In the genomic region with DNA sequence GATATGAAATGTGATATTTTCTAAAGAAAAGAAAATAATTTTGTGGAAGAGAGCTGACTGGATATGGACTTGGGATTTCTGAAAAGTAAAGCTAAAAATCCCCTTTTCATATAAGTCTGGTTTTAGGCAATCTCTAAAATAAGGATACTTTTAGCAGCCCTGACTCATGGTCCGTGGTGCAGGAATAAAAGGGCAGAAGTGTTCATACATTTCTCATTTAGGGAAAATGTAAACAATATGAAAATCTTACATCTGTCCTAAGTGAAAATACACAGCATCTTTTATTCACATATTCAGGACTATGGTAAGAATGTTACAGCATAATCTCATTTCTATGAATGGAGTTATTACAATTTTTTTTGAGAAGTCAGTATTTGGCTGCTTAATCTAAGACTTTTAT, we compare ENCODE assay signal across 18 cellular contexts. TPM values are rescaled to one million over a fixed set of nuclear protein-coding genes. Genes with fewer than 3 reads are reported as not detected.
DNase-seq lines count a peak whose midpoint lies in the region; ATAC-seq and TF ChIP-seq lines count a peak whose summit lies in the region.
"Had no signal": no experiment of that assay in that cellular context is flagged by ENCODE, and none has a peak within 500 bp of the region (broad histone marks: within the 10 kb centered on the region; RNA-seq: fewer than 3 reads in every experiment).

No MANE protein-coding gene starts in this region.

- H2BK12ac ChIP-seq in mesenchymal stem cell (ENCODE audit: low read length in 2 of 2), result no peak overlapping the region

- DNase-seq in GM23248 (peak; percentile 30), HCEC 1CT (peak; percentile 22), adipocyte (ENCODE audit: low read depth) (peak; percentile 25), smooth muscle cell (lab: John Stamatoyannopoulos, UW; ENCODE audit: unreplicated experiment) (no peak), mesenchymal stem cell (no peak), NCI-H82 (lab: John Stamatoyannopoulos, UW) (no peak)
- DNase-seq: AML-193; Caco-2; Calu3; CD4-positive, alpha-beta T cell; CD8-positive, alpha-beta T cell; DMS79 treated with DMSO at 0.1 percent for 48 hours; GF-D8 had no signal

- no peak for TF ChIP-seq CTCF in smooth muscle cell (IDR thresholded peaks at IDR 0.05; ENCODE audit: borderline replicate concordance, insufficient read depth, poor library complexity, severe bottlenecking)

- H3K14ac ChIP-seq in mesenchymal stem cell (ENCODE audit: low read length in 2 of 2), result no peak overlapping the region

- H3F3A ChIP-seq in GM23248 (ENCODE audit: insufficient read depth) (no peaks in the 10 kb centered on the region), smooth muscle cell (ENCODE audit: low read depth) (peaks cover 4% of the 10 kb centered on the region)

- no peak overlapping the region for H3K9ac ChIP-seq in GM23248
- no peak overlapping the region for H3K9ac ChIP-seq in adipocyte (ENCODE audit: low read length)
- no peak overlapping the region for H3K9ac ChIP-seq in smooth muscle cell (ENCODE audit: low read depth)
- no peak overlapping the region for H3K9ac ChIP-seq in mesenchymal stem cell (ENCODE audit: low read length)
- H3K9ac ChIP-seq: BLaER1 treated with 17β-estradiol and CSF1 and Interleukin-3, amounts not matched to agents 10 nM and 100 nM had no signal

- no peak overlapping the region for H4K8ac ChIP-seq in mesenchymal stem cell (ENCODE audit: low read length)

- WGBS in GM23248 (ENCODE audit: low coverage in 1 of 2, low lambda C conversion rate in 2 of 2, missing lambda C conversion rate in 2 of 2), 2 experiments, result 48 to 50% methylated on average over 1 of the region's 1 CpG
- WGBS in smooth muscle cell (ENCODE audit: low lambda C conversion rate), result 33% methylated on average over 1 of the region's 1 CpG
- no CpG with 5 or more reads among the region's 1 CpG for WGBS in mesenchymal stem cell

- no peak overlapping the region for H2BK15ac ChIP-seq in mesenchymal stem cell (ENCODE audit: low read depth, poor library complexity, severe bottlenecking)

- H3K79me2 ChIP-seq in GM23248 (ENCODE audit: insufficient read depth) (no peaks in the 10 kb centered on the region), smooth muscle cell (ENCODE audit: low read depth) (no peaks in the 10 kb centered on the region)

- H3K36me3 ChIP-seq in GM23248 (ENCODE audit: low read depth) (no peaks in the 10 kb centered on the region), adipocyte (ENCODE audit: control insufficient read depth, insufficient read depth, low read length, severe bottlenecking) (no peaks in the 10 kb centered on the region), smooth muscle cell (ENCODE audit: low read depth) (no peaks in the 10 kb centered on the region), mesenchymal stem cell (ENCODE audit: control insufficient read depth in 1 of 2, insufficient read depth in 2 of 2, low read depth in 1 of 2, low read length in 2 of 2) (no peaks in the 10 kb centered on the region)
- H3K36me3 ChIP-seq: BLaER1 treated with 17β-estradiol and CSF1 and Interleukin-3, amounts not matched to agents 10 nM and 100 nM had no signal

- no peak overlapping the region for H2BK5ac ChIP-seq in mesenchymal stem cell (ENCODE audit: low read depth, low read length, poor library complexity, severe bottlenecking)

- H3K4ac ChIP-seq in mesenchymal stem cell (ENCODE audit: low read depth in 1 of 2, low read length in 2 of 2), result no peak overlapping the region

- ATAC-seq in HG03354 (IDR thresholded peaks at IDR 0.05; ENCODE audit: poor library complexity, severe bottlenecking, unreplicated experiment), result no peak
- ATAC-seq: CD8-positive, alpha-beta T cell had no signal

- H3K9me3 ChIP-seq in GM23248 (ENCODE audit: low read depth), result no peaks in the 10 kb centered on the region
- peaks cover 6% of the 10 kb centered on the region for H3K9me3 ChIP-seq in adipocyte (ENCODE audit: control insufficient read depth, low read length)
- no peaks in the 10 kb centered on the region for H3K9me3 ChIP-seq in smooth muscle cell (replicated peaks; ENCODE audit: low read depth)
- no peaks in the 10 kb centered on the region for H3K9me3 ChIP-seq in mesenchymal stem cell (ENCODE audit: control insufficient read depth, low read length)
- H3K9me3 ChIP-seq: A549, Caco-2 had no signal

- no peak overlapping the region for H2AK5ac ChIP-seq in mesenchymal stem cell (ENCODE audit: low read length, severe bottlenecking)

- H2BK120ac ChIP-seq in mesenchymal stem cell (ENCODE audit: low read depth, low read length), result no peak overlapping the region

- H3K4me2 ChIP-seq in GM23248 (ENCODE audit: unreplicated experiment), result no peak overlapping the region
- H3K4me2 ChIP-seq in smooth muscle cell, result peak overlapping the region; percentile 85
- no peak overlapping the region for H3K4me2 ChIP-seq in mesenchymal stem cell (ENCODE audit: low read length, poor library complexity, severe bottlenecking)

- H4K20me1 ChIP-seq in GM23248 (ENCODE audit: insufficient read depth) (no peaks in the 10 kb centered on the region), smooth muscle cell (ENCODE audit: low read depth) (no peaks in the 10 kb centered on the region)
- H4K20me1 ChIP-seq: BLaER1 treated with 17β-estradiol and CSF1 and Interleukin-3, amounts not matched to agents 10 nM and 100 nM had no signal

- in situ Hi-C loops in GM23248 (cut with MboI), result no loop called here

- no peak overlapping the region for H3K23ac ChIP-seq in mesenchymal stem cell (ENCODE audit: low read length in 2 of 2)

- H3K18ac ChIP-seq in mesenchymal stem cell (ENCODE audit: low read depth in 1 of 2, low read length in 2 of 2), result no peak overlapping the region

- no peak overlapping the region for H3K4me3 ChIP-seq in GM23248
- no peak overlapping the region for H3K4me3 ChIP-seq in adipocyte (ENCODE audit: low read length)
- H3K4me3 ChIP-seq in smooth muscle cell, result no peak overlapping the region
- H3K4me3 ChIP-seq in mesenchymal stem cell (ENCODE audit: insufficient read depth in 1 of 2, low read depth in 1 of 2, low read length in 2 of 2), result no peak overlapping the region
- H3K4me3 ChIP-seq: BLaER1 treated with 17β-estradiol and CSF1 and Interleukin-3, amounts not matched to agents 10 nM and 100 nM had no signal

- H3K27me3 ChIP-seq in GM23248 (replicated peaks; ENCODE audit: insufficient read depth) (no peaks in the 10 kb centered on the region), adipocyte (replicated peaks; ENCODE audit: control insufficient read depth, insufficient read depth, low read length) (peaks cover 14% of the 10 kb centered on the region), smooth muscle cell (ENCODE audit: low read depth) (peaks cover 13% of the 10 kb centered on the region), mesenchymal stem cell (ENCODE audit: control insufficient read depth in 1 of 2, insufficient read depth in 1 of 2, low read length in 2 of 2) (peaks cover 10 to 29% of the 10 kb centered on the region in 2 experiments)
- H3K27me3 ChIP-seq: BLaER1 treated with 17β-estradiol and CSF1 and Interleukin-3, amounts not matched to agents 10 nM and 100 nM had no signal

- H2AFZ ChIP-seq in GM23248 (no peak overlapping the region), smooth muscle cell (ENCODE audit: low read depth) (no peak overlapping the region), mesenchymal stem cell (ENCODE audit: low read depth, low read length) (no peak overlapping the region)

- H3K27ac ChIP-seq in GM23248 (no peak overlapping the region), smooth muscle cell (ENCODE audit: low read depth) (no peak overlapping the region), mesenchymal stem cell (ENCODE audit: low read length, poor library complexity, severe bottlenecking) (no peak overlapping the region)
- H3K27ac ChIP-seq: 22Rv1; A549; BLaER1 treated with 17β-estradiol and CSF1 and Interleukin-3, amounts not matched to agents 10 nM and 100 nM; C4-2B had no signal

- H3K4me1 ChIP-seq in GM23248 (ENCODE audit: insufficient read depth) (peaks cover 9% of the 10 kb centered on the region), adipocyte (ENCODE audit: control insufficient read depth, insufficient read depth, low read length) (peaks cover 3% of the 10 kb centered on the region), smooth muscle cell (ENCODE audit: low read depth) (peaks cover 18% of the 10 kb centered on the region), mesenchymal stem cell (ENCODE audit: control insufficient read depth, insufficient read depth, low read depth, low read length) (peaks cover 5% of the 10 kb centered on the region)
- H3K4me1 ChIP-seq: Caco-2 had no signal

- H3K79me1 ChIP-seq in mesenchymal stem cell (replicated peaks; ENCODE audit: low read length, poor library complexity, severe bottlenecking), result no peaks in the 10 kb centered on the region

- no peaks in the 10 kb centered on the region for H3K9me2 ChIP-seq in GM23248 (ENCODE audit: insufficient read depth)

- H4K91ac ChIP-seq in mesenchymal stem cell (ENCODE audit: low read length), result no peak overlapping the region

RNA-seq across cellular contexts. Expression of gene ETS1, which starts 0.7 kb away (rescaled TPM):
- total RNA-seq in GM23248 (2014; rRNA removed; shearing (Covaris generic)), result 58.6 and 61.0 TPM in 2 replicates
- polyA plus RNA-seq in GM23248 (2016; fragmentation: Nextera tagmentation; extraction: Ambion mirVana), result 18.4 and 19.9 TPM in 2 replicates
- 22.8 and 25.9 TPM in 2 replicates for total RNA-seq in smooth muscle cell
- polyA plus RNA-seq in smooth muscle cell, result 4.1 and 7.4 TPM in 2 replicates
- 28.1 TPM for polyA plus RNA-seq in mesenchymal stem cell (2013, experiment 1 of 2)
- 27.2 TPM for polyA plus RNA-seq in mesenchymal stem cell (2013, experiment 2 of 2)

Comparison
In these comparisons a context has a peak if more than half of its experiments do, and no peak if none do; other contexts are left out.
1. DNase-seq: peak in GM23248 (single experiment), HCEC 1CT (single experiment) and adipocyte (single experiment); none in smooth muscle cell (single experiment), mesenchymal stem cell (single experiment) and NCI-H82 (single experiment).